8 cellular contexts compared by ENCODE assay signal in the genomic region with DNA sequence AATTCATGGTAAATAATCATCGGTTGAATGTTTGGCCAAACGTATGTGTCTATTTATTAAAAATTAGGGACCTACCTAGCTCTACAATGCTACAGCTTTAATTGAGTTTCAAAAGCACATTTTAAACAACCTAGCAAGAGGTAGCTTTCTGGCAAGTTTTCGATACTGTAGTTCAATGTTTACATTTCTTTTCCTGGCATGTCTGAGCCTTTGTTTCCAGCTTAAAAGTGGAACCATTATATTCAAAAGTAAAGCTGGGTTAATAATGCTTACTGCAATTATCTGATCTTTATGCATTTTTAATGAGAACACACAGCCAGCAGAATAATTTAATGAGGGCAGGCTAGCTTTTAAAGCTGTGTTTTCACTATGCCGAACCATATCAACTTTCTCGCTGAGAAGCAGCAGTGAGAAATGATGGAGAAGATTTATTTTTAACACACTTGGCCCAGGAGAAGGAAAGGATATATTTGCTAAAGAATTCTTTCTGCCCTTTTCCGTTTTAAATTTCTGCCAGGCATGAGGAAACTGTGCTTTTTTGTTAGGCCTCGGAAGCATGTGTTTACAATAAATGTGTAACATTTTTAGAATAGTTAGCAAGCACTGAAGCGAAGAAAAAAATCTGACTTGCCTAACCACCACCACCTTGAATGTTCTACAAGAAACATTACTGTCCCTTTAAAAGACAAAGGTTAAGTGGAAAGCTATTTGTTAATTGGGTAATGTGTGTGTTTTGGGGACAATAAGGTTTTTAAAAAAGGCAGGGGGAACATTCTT. TPM values are rescaled to one million over a fixed set of nuclear protein-coding genes. Genes with fewer than 3 reads are reported as not detected.
A peak's percentile ranks its signal among the peaks of the same experiment; 100 is the strongest.
DNase-seq lines count a peak whose midpoint lies in the region; FAIRE-seq and TF ChIP-seq lines count a peak whose summit lies in the region.

No MANE protein-coding gene starts in this region.

- H3K4me1 Mint-ChIP-seq in Calu3 (ENCODE audit: low read depth, unreplicated experiment) (peaks cover 30% of the 10 kb centered on the region), mesothelial cell of epicardium (peaks cover 59% of the 10 kb centered on the region)

- H3K4me3 ChIP-seq in breast epithelium = peak overlapping the region; percentile 57 to 85 (median 65)

- no peaks in the 10 kb centered on the region for H3K9me3 Mint-ChIP-seq in Calu3 (ENCODE audit: low read depth, unreplicated experiment)
- H3K9me3 Mint-ChIP-seq in mesothelial cell of epicardium = no peaks in the 10 kb centered on the region

- CTCF ChIA-PET in Calu3 (lab: Charles Lee) = interaction anchor here (1.1 to 1.3 kb wide), 2 partner anchors 10 to 74 kb away, joined by 4 read pairs; no protein-coding TSS in a partner anchor

- H3K9me3 ChIP-seq in KOPT-K1 (ENCODE audit: insufficient read depth, low read length, poor library complexity, severe bottlenecking) (no peaks in the 10 kb centered on the region), breast epithelium (no peaks in the 10 kb centered on the region)

- H3K36me3 Mint-ChIP-seq in Calu3 (ENCODE audit: insufficient read depth, unreplicated experiment) (peaks cover 41% of the 10 kb centered on the region), mesothelial cell of epicardium (no peaks in the 10 kb centered on the region)

- TF ChIP-seq CTCF in Calu3 (IDR thresholded peaks at IDR 0.05; ENCODE audit: unreplicated experiment) (no peak), breast epithelium (IDR thresholded peaks at IDR 0.05) (no peak), mesothelial cell of epicardium (IDR thresholded peaks at IDR 0.05; ENCODE audit: unreplicated experiment) (no peak)

- H3K27ac Mint-ChIP-seq in Calu3 (ENCODE audit: unreplicated experiment) = peak overlapping the region; percentile 64
- peak overlapping the region; percentile 99 for H3K27ac Mint-ChIP-seq in mesothelial cell of epicardium

- no peaks in the 10 kb centered on the region for H3K36me3 ChIP-seq in KOPT-K1 (ENCODE audit: insufficient read depth, low read length)
- no peaks in the 10 kb centered on the region for H3K36me3 ChIP-seq in breast epithelium

- H3K27me3 Mint-ChIP-seq in Calu3 (ENCODE audit: unreplicated experiment) (no peaks in the 10 kb centered on the region), mesothelial cell of epicardium (ENCODE audit: low read depth) (no peaks in the 10 kb centered on the region)

- H3K27me3 ChIP-seq in breast epithelium = no peaks in the 10 kb centered on the region

- no peak for FAIRE-seq in HTR-8/SVneo (lab: Jason Lieb, UNC)

- H3K27ac ChIP-seq in KOPT-K1 (ENCODE audit: low read depth, low read length, poor library complexity, severe bottlenecking) (peak overlapping the region; percentile 72), breast epithelium (peak overlapping the region; percentile 89 to 94)

- BruUV-seq in Calu3 (replicated peaks; lab: Mats Ljungman, UMichigan) = no TSS peak

- peak overlapping the region; percentile 78 for H3K4me3 Mint-ChIP-seq in Calu3 (ENCODE audit: low read depth, unreplicated experiment)
- peak overlapping the region; percentile 84 for H3K4me3 Mint-ChIP-seq in mesothelial cell of epicardium

- H3K4me1 ChIP-seq in breast epithelium = peaks cover 4 to 17% of the 10 kb centered on the region in 2 donors

- DNase-seq in Calu3 (no peak), breast epithelium (ENCODE audit: low spot score in 2 of 2) (no peak), mesothelial cell of epicardium (ENCODE audit: low spot score in 2 of 2, unreplicated experiment in 2 of 2) (no peak), DMS153 (lab: John Stamatoyannopoulos, UW) (no peak), NAMALWA (ENCODE audit: low spot score) (no peak), HTR-8/SVneo (ENCODE audit: insufficient read length, low spot score) (no peak)
- no peak for DNase-seq in stimulated activated CD4-positive, alpha-beta T cell treated with anti-CD3 and anti-CD28 coated beads, Interleukin-4, amount 100 ng/mL, for 1 hour

- intact Hi-C loops in Calu3 (cut with micrococcal nuclease; ENCODE audit: unreplicated experiment) = loop anchor here (2.0 to 5.0 kb wide), 3 partner anchors 34 to 190 kb away; no protein-coding TSS in a partner anchor
- intact Hi-C loops in breast epithelium (cut with DNase I; ENCODE audit: low total_unique reads) = loop anchor here (10.0 kb wide), 1 partner anchor 108 kb away; no protein-coding TSS in a partner anchor

- no peak for TF ChIP-seq POLR2A in breast epithelium (IDR thresholded peaks at IDR 0.05)

RNA-seq across cellular contexts. Expression of a gene that starts 1.0 kb away (rescaled TPM):
- total RNA-seq in Calu3 (2022) (29.8 and 37.1 TPM in 2 replicates), breast epithelium (100 to 1,000 TPM in 2 of 3 donors, 10 to 100 TPM in 1; 68.5 to 131 (median 120) TPM), mesothelial cell of epicardium (71.8 to 78.9 TPM (median 76.9 TPM) in 3 replicates)
